ENCODE assay signal across 8 cellular contexts in the genomic region with DNA sequence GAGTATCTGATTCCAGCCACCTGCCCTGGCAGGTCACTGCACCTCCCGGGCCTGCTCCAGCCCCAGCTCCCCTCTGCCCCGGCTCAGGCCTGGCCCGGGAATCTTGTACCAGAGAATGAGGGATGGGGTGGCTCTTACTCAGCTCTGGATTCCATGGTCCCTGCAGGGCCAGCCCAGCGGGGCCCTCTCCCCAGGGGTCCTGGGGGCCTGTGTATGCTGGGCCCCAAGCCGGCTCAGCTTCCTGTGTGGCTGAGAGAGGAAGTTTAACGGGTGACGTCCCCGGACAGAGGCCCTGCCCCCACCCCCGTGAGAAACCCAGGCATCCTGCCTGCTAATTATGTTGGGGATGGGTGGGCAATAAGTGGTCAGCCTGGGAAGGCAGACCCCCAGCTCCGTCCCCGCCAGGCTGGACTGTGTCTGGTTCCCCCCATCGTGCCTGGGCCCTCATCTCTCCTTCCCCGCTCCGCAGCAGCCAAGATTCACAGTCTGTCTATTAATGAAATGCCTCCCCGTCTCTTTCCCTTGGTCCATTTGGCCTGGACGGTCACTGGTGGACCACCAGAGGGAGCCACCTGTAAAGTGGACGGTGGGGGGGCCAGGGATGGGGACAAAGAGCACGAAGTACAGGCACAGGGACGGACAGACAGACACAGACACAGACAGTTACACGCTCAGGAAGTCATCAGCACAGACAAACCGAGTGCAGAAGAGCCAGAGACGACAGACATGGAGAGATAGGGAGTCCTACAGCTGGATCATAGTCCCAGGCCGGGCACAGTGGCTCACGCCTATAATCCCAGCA. TPM values are rescaled to one million over a fixed set of nuclear protein-coding genes. Genes with fewer than 3 reads are reported as not detected.
A peak's percentile ranks its signal among the peaks of the same experiment; 100 is the strongest.
DNase-seq lines count a peak whose midpoint lies in the region; ATAC-seq, FAIRE-seq and TF ChIP-seq lines count a peak whose summit lies in the region.

A gene with protein sequence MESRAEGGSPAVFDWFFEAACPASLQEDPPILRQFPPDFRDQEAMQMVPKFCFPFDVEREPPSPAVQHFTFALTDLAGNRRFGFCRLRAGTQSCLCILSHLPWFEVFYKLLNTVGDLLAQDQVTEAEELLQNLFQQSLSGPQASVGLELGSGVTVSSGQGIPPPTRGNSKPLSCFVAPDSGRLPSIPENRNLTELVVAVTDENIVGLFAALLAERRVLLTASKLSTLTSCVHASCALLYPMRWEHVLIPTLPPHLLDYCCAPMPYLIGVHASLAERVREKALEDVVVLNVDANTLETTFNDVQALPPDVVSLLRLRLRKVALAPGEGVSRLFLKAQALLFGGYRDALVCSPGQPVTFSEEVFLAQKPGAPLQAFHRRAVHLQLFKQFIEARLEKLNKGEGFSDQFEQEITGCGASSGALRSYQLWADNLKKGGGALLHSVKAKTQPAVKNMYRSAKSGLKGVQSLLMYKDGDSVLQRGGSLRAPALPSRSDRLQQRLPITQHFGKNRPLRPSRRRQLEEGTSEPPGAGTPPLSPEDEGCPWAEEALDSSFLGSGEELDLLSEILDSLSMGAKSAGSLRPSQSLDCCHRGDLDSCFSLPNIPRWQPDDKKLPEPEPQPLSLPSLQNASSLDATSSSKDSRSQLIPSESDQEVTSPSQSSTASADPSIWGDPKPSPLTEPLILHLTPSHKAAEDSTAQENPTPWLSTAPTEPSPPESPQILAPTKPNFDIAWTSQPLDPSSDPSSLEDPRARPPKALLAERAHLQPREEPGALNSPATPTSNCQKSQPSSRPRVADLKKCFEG (minus strand): TSS at position 247 of the 802 bp plus-strand sequence. CDS start 92 bp downstream, at position 155.

- peak; percentile 82 for TF ChIP-seq POLR2A in GM19193 (IDR thresholded peaks at IDR 0.05; ENCODE audit: extremely low read depth, insufficient read depth, insufficient read length)

- no peaks in the 10 kb centered on the region for H3F3A ChIP-seq in Loucy (ENCODE audit: low read depth)

- H2AFZ ChIP-seq in Loucy (ENCODE audit: low read length), result peak within 1 kb of the TSS; percentile 86

- DNase-seq in A673 (ENCODE audit: low spot score), result no peak
- DNase-seq in activated CD8-positive, alpha-beta memory T cell treated with anti-CD3 and anti-CD28 coated beads for 24 hours, result peak; percentile 90
- DNase-seq in epithelial cell of proximal tubule (ENCODE audit: low read depth), result no peak
- no peak for DNase-seq in pancreas

- CTCF ChIA-PET in A673 (lab: Charles Lee), result no interaction called here

- peak within 1 kb of the TSS; percentile 95 for H3K9ac ChIP-seq in Loucy (ENCODE audit: low read depth, low read length, poor library complexity, severe bottlenecking)

- no peak within 1 kb of the TSS for H3K27ac ChIP-seq in A673 (ENCODE audit: low read depth, low read length, poor library complexity, severe bottlenecking)
- no peak within 1 kb of the TSS for H3K27ac ChIP-seq in pancreas

- no peaks in the 10 kb centered on the region for H4K20me1 ChIP-seq in Loucy (ENCODE audit: insufficient read depth, low read length, poor library complexity, severe bottlenecking)

- 35 to 41% methylated on average over 24 of the region's 24 CpGs for WGBS in pancreas, 2 donors

- peaks cover 22% of the 10 kb centered on the region; the same call in 1 of the 2 replicates for H3K79me2 ChIP-seq in Loucy (ENCODE audit: insufficient read depth, low read length)

- H3K4me1 ChIP-seq in A673 (ENCODE audit: insufficient read depth, low read length, poor library complexity, severe bottlenecking), result no peaks in the 10 kb centered on the region
- H3K4me1 ChIP-seq in Loucy (ENCODE audit: insufficient read depth, low read length, poor library complexity, severe bottlenecking), result peaks cover 18% of the 10 kb centered on the region
- peaks cover 0 to 2% (median 0%) of the 10 kb centered on the region in 3 donors for H3K4me1 ChIP-seq in pancreas

- H3K27me3 ChIP-seq in A673 (replicated peaks; ENCODE audit: insufficient read depth, low read depth, low read length, poor library complexity) (no peaks in the 10 kb centered on the region), Loucy (ENCODE audit: insufficient read depth, low read length, poor library complexity, severe bottlenecking) (no peaks in the 10 kb centered on the region), pancreas (no peaks in the 10 kb centered on the region)

- peak; percentile 45 for TF ChIP-seq CTCF in A673 (conservative IDR thresholded peaks at IDR 0.05; ENCODE audit: low read depth, low read length)
- TF ChIP-seq CTCF in Loucy (conservative IDR thresholded peaks at IDR 0.05; ENCODE audit: low read length), result peak; percentile 76
- peak; percentile 74 for TF ChIP-seq CTCF in epithelial cell of proximal tubule (conservative IDR thresholded peaks at IDR 0.05; ENCODE audit: low read depth, low read length)
- TF ChIP-seq CTCF in pancreas (IDR thresholded peaks at IDR 0.05), result peak in 2 of 4 donors; percentile 20 to 27

- POLR2A ChIA-PET in A673 (lab: Charles Lee; ENCODE audit: low non-redundant PET), result no interaction called here

- no TSS peak for BruUV-seq in A673 (replicated peaks; lab: Mats Ljungman, UMichigan)

- H3K36me3 ChIP-seq in A673 (ENCODE audit: insufficient read depth, low read length, poor library complexity, severe bottlenecking) (no peaks in the 10 kb centered on the region), Loucy (ENCODE audit: insufficient read depth, low read length) (no peaks in the 10 kb centered on the region), pancreas (no peaks in the 10 kb centered on the region)

- H3K4me3 ChIP-seq in A673 (ENCODE audit: low read depth, low read length, poor library complexity, severe bottlenecking), result no peak within 1 kb of the TSS
- H3K4me3 ChIP-seq in Loucy (ENCODE audit: low read length, poor library complexity, severe bottlenecking), result peak within 1 kb of the TSS; percentile 88
- no peak within 1 kb of the TSS for H3K4me3 ChIP-seq in epithelial cell of proximal tubule (ENCODE audit: low read depth, low read length)
- H3K4me3 ChIP-seq in pancreas, result peak within 1 kb of the TSS in 1 of 4 donors; percentile 18

- no peak for FAIRE-seq in pancreas (lab: Jason Lieb, UNC)

- no peaks in the 10 kb centered on the region for H3K9me3 ChIP-seq in A673 (ENCODE audit: low read depth, low read length, poor library complexity, severe bottlenecking)
- no peaks in the 10 kb centered on the region for H3K9me3 ChIP-seq in Loucy (ENCODE audit: insufficient read depth, low read depth, low read length)
- no peaks in the 10 kb centered on the region for H3K9me3 ChIP-seq in pancreas

- H3K9me2 ChIP-seq in Loucy (replicated peaks; ENCODE audit: low read depth, low read length), result no peaks in the 10 kb centered on the region

- ATAC-seq in pancreas, result peak in 3 of 4 donors; percentile 65 to 88 (median 71)
- ATAC-seq in HG03565 (IDR thresholded peaks at IDR 0.05; ENCODE audit: unreplicated experiment), result no peak
- ATAC-seq in GM21390 (IDR thresholded peaks at IDR 0.05; ENCODE audit: unreplicated experiment), result no peak

- intact Hi-C loops in A673 (cut with micrococcal nuclease; ENCODE audit: unreplicated experiment) (no loop called here), pancreas (cut with DNase I) (no loop called here)

- H3K4me2 ChIP-seq in Loucy (ENCODE audit: low read depth, low read length, poor library complexity, severe bottlenecking), result peak within 1 kb of the TSS; percentile 89

RNA-seq across cellular contexts. Expression of the gene that starts here (rescaled TPM):
- total RNA-seq in A673 (2021) (0.11 and 0.24 TPM in 2 replicates), epithelial cell of proximal tubule (0.94 and 4.4 TPM in 2 replicates), pancreas (1 to 10 TPM in 3 of 6 donors, under 1 TPM in 3; 0.51 to 3.2 (median 1.1) TPM)
- 1 to 10 TPM; 2.1 to 2.8 TPM for polyA plus RNA-seq in pancreas

Comparison
In these comparisons a context has a peak if more than half of its experiments do, and no peak if none do; other contexts are left out.
1. ATAC-seq: peak in pancreas (3 of 4); none in HG03565 (single experiment) and GM21390 (single experiment).